1 cellular context compared by ENCODE assay signal in genomic region chr6:166192557-166192956, GRCh38.
TF ChIP-seq lines count a peak whose summit lies in the region.

No MANE protein-coding gene starts in this region.

TF ChIP-seq in SK-N-SH treated with all-trans-retinoic acid at 6 μM for 48 hours, 23 proteins besides CTCF, POLR2A, EP300 and RAD21 (continued from another document):
- TF ChIP-seq TSHZ2 (CRISPR knock-in tag; IDR thresholded peaks at IDR 0.05) (no peak), RARB (CRISPR knock-in tag; IDR thresholded peaks at IDR 0.05) (no peak), BACH2 (CRISPR knock-in tag; IDR thresholded peaks at IDR 0.05; ENCODE audit: borderline replicate concordance) (no peak), CSRNP3 (CRISPR knock-in tag; IDR thresholded peaks at IDR 0.05) (no peak), ESRRG (CRISPR knock-in tag; IDR thresholded peaks at IDR 0.05) (no peak), ZNF8 (CRISPR knock-in tag; IDR thresholded peaks at IDR 0.05) (no peak), POU6F1 (CRISPR knock-in tag; IDR thresholded peaks at IDR 0.05; ENCODE audit: borderline replicate concordance, low read depth) (no peak), PPARA (CRISPR knock-in tag; IDR thresholded peaks at IDR 0.05; ENCODE audit: borderline replicate concordance) (no peak)
